ENCODE assay signal across 20 cellular contexts in genomic region chr11:45062974-45063635, GRCh38.
DNase-seq lines count a peak whose midpoint lies in the region; TF ChIP-seq lines count a peak whose summit lies in the region.
"Had no signal": no experiment of that assay in that cellular context is flagged by ENCODE, and none has a peak within 500 bp of the region (broad histone marks: within the 10 kb centered on the region; RNA-seq: fewer than 3 reads in every experiment).

No MANE protein-coding gene starts in this region.

- no peak for TF ChIP-seq POLR2A in prostate gland (IDR thresholded peaks at IDR 0.05)

- TF ChIP-seq CTCF in epithelial cell of esophagus (IDR thresholded peaks at IDR 0.05; ENCODE audit: insufficient read depth, low read depth, low read length, missing control alignments): no peak
- TF ChIP-seq CTCF in prostate gland (IDR thresholded peaks at IDR 0.05): no peak

- H3K9me3 ChIP-seq in prostate gland: no peaks in the 10 kb centered on the region
- H3K9me3 ChIP-seq: BE2C had no signal

- H3K4me1 ChIP-seq in prostate gland (replicated peaks): no peaks in the 10 kb centered on the region
- H3K4me1 ChIP-seq: BE2C had no signal

- 79% methylated on average over 6 of the region's 6 CpGs for WGBS in prostate gland

- intact Hi-C loops in prostate gland (cut with DNase I): no loop called here

- no peaks in the 10 kb centered on the region for H3K36me3 ChIP-seq in prostate gland
- H3K36me3 ChIP-seq: BE2C had no signal

- H3K27ac ChIP-seq in prostate gland: peak overlapping the region in 1 of 2 donors; percentile 28
- H3K27ac ChIP-seq: 22Rv1, RWPE1 had no signal

- DNase-seq in DMS53 (lab: John Stamatoyannopoulos, UW): peak; percentile 10
- DNase-seq in DMS53 treated with DMSO at 0.1 percent for 48 hours (lab: John Stamatoyannopoulos, UW; ENCODE audit: unreplicated experiment): no peak
- DNase-seq in M059J (ENCODE audit: low read depth): peak; percentile 29
- DNase-seq in epithelial cell of esophagus (ENCODE audit: low read depth): peak; percentile 33
- peak; percentile 16 for DNase-seq in prostate gland (ENCODE audit: low spot score)
- DNase-seq in stimulated activated naive CD4-positive, alpha-beta T cell treated with Interleukin-2 at 50 U/mL for 16 hours (lab: John Stamatoyannopoulos, UW): no peak
- DNase-seq in germinal center (ENCODE audit: low spot score): no peak
- DNase-seq: BE2C, Calu3, HCEC 1CT, MV-4-11, NCI-H1105, NCI-H1436 treated with DMSO at 0.1 percent for 48 hours, NCI-H2029, NCI-H446 treated with DMSO at 0.1 percent for 48 hours, NCI-H526, SHP77 had no signal

- H3K4me3 ChIP-seq in epithelial cell of esophagus (ENCODE audit: low read length) (no peak overlapping the region), prostate gland (no peak overlapping the region)
- H3K4me3 ChIP-seq: GM12878 had no signal

- no peaks in the 10 kb centered on the region for H3K27me3 ChIP-seq in prostate gland (replicated peaks; ENCODE audit: insufficient read depth)
- H3K27me3 ChIP-seq: BE2C had no signal

Comparison
In these comparisons a context has a peak if more than half of its experiments do, and no peak if none do; other contexts are left out.
1. DNase-seq: peak in DMS53 (single experiment), M059J (single experiment), epithelial cell of esophagus (single experiment) and prostate gland (single experiment); none in DMS53 treated with DMSO at 0.1 percent for 48 hours (single experiment), stimulated activated naive CD4-positive, alpha-beta T cell treated with Interleukin-2 at 50 U/mL for 16 hours (single experiment) and germinal center (single experiment).